13 cellular contexts compared by ENCODE assay signal in genomic region chr15:67196222-67196621, GRCh38. TPM values are rescaled to one million over a fixed set of nuclear protein-coding genes. Genes with fewer than 3 reads are reported as not detected.
A peak's percentile ranks its signal among the peaks of the same experiment; 100 is the strongest.
DNase-seq lines count a peak whose midpoint lies in the region; ATAC-seq and TF ChIP-seq lines count a peak whose summit lies in the region.
"Had no signal": no experiment of that assay in that cellular context is flagged by ENCODE, and none has a peak within 500 bp of the region (broad histone marks: within the 10 kb centered on the region; RNA-seq: fewer than 3 reads in every experiment).

No MANE protein-coding gene starts in this region.

- no peak for TF ChIP-seq CTCF in vagina (IDR thresholded peaks at IDR 0.05)
- no peak for TF ChIP-seq CTCF in tibial nerve (IDR thresholded peaks at IDR 0.05)

- no peak for TF ChIP-seq POLR2A in vagina (IDR thresholded peaks at IDR 0.05)
- no peak for TF ChIP-seq POLR2A in tibial nerve (IDR thresholded peaks at IDR 0.05)

- peak overlapping the region; percentile 1 for H3K27ac Mint-ChIP-seq in stimulated activated naive CD8-positive, alpha-beta T cell treated with anti-CD3 and anti-CD28 coated beads, Interleukin-15, Interleukin-2, amounts not matched to agents 100 ng/mL and 50 ng/mL, for 24 hours
- H3K27ac Mint-ChIP-seq in activated T-helper 1 cell treated with anti-CD3 and anti-CD28 coated beads, Interleukin-12 subunit alpha, Interleukin-12 subunit beta, Interleukin-2, Interleukin-4 antibody, amounts not matched to agents 30 ng/mL and 10 ng/mL and 1 ng/mL, durations not matched to agents 14 hours and 24 hours and 36 hours: peak overlapping the region; percentile 49

- no peak overlapping the region for H2BK12ac ChIP-seq in mesenchymal stem cell (ENCODE audit: low read length in 2 of 2)

- ATAC-seq in stimulated activated naive CD8-positive, alpha-beta T cell treated with anti-CD3 and anti-CD28 coated beads, Interleukin-15, Interleukin-2, amounts not matched to agents 100 U/mL and 50 U/mL, for 24 hours: no peak

- H3K9me3 ChIP-seq in mesenchymal stem cell (ENCODE audit: control insufficient read depth, low read length) (no peaks in the 10 kb centered on the region), vagina (no peaks in the 10 kb centered on the region), tibial nerve (no peaks in the 10 kb centered on the region)
- H3K9me3 ChIP-seq: BLaER1 treated with 17β-estradiol and CSF1 and Interleukin-3, amounts not matched to agents 10 nM and 100 nM; ovary had no signal

- peaks cover 29 to 57% of the 10 kb centered on the region in 2 experiments for H3K36me3 ChIP-seq in mesenchymal stem cell (ENCODE audit: control insufficient read depth in 1 of 2, insufficient read depth in 2 of 2, low read depth in 1 of 2, low read length in 2 of 2)
- H3K36me3 ChIP-seq in vagina: peaks cover 0 to 9% of the 10 kb centered on the region in 2 donors
- peaks cover 0 to 27% (median 0%) of the 10 kb centered on the region in 3 donors for H3K36me3 ChIP-seq in tibial nerve
- H3K36me3 ChIP-seq: ovary had no signal

- no peak for DNase-seq in stimulated activated naive CD8-positive, alpha-beta T cell treated with anti-CD3 and anti-CD28 coated beads, Interleukin-15, Interleukin-2, amounts not matched to agents 100 U/mL and 50 U/mL, for 24 hours
- DNase-seq in activated T-helper 1 cell treated with anti-CD3 and anti-CD28 coated beads, Interleukin-12 subunit alpha, Interleukin-12 subunit beta, Interleukin-2, Interleukin-4 antibody, amounts not matched to agents 30 ng/mL and 10 ng/mL and 1 ng/mL, durations not matched to agents 14 hours and 24 hours and 36 hours (ENCODE audit: low spot score): no peak
- DNase-seq in mesenchymal stem cell (peak; percentile 21), vagina (ENCODE audit: extremely low spot score in 2 of 2) (no peak), hippocampal formation (lab: John Stamatoyannopoulos, UW) (no peak), tibial nerve (ENCODE audit: low spot score in 2 of 2) (no peak)
- DNase-seq in stimulated activated CD4-positive, alpha-beta T cell treated with anti-CD3 and anti-CD28 coated beads, Interleukin-4, amount 100 ng/mL, for 4 hours: no peak
- DNase-seq: DND-41, mesendoderm, NCI-H2171 treated with DMSO at 0.1 percent for 48 hours, ovary had no signal

- H2BK15ac ChIP-seq in mesenchymal stem cell (ENCODE audit: low read depth, poor library complexity, severe bottlenecking): no peak overlapping the region

- intact Hi-C loops in activated T-helper 1 cell treated with anti-CD3 and anti-CD28 coated beads, Interleukin-12 subunit alpha, Interleukin-12 subunit beta, Interleukin-2, Interleukin-4 antibody, amounts not matched to agents 30 ng/mL and 10 ng/mL and 1 ng/mL, durations not matched to agents 14 hours and 24 hours and 36 hours (cut with micrococcal nuclease): no loop called here
- intact Hi-C loops in vagina (cut with DNase I): no loop called here

- H3K9me3 Mint-ChIP-seq in stimulated activated naive CD8-positive, alpha-beta T cell treated with anti-CD3 and anti-CD28 coated beads, Interleukin-15, Interleukin-2, amounts not matched to agents 100 ng/mL and 50 ng/mL, for 24 hours: no peaks in the 10 kb centered on the region
- H3K9me3 Mint-ChIP-seq in activated T-helper 1 cell treated with anti-CD3 and anti-CD28 coated beads, Interleukin-12 subunit alpha, Interleukin-12 subunit beta, Interleukin-2, Interleukin-4 antibody, amounts not matched to agents 30 ng/mL and 10 ng/mL and 1 ng/mL, durations not matched to agents 14 hours and 24 hours and 36 hours: no peaks in the 10 kb centered on the region

- TF ChIP-seq EP300 in tibial nerve (IDR thresholded peaks at IDR 0.05): no peak

- H3K18ac ChIP-seq in mesenchymal stem cell (ENCODE audit: low read depth in 1 of 2, low read length in 2 of 2): no peak overlapping the region

- peak overlapping the region; percentile 70 for H3K9ac ChIP-seq in mesenchymal stem cell (ENCODE audit: low read length)
- H3K9ac ChIP-seq: BLaER1 treated with 17β-estradiol and CSF1 and Interleukin-3, amounts not matched to agents 10 nM and 100 nM had no signal

- H3K27me3 ChIP-seq in mesenchymal stem cell (ENCODE audit: control insufficient read depth in 1 of 2, insufficient read depth in 1 of 2, low read length in 2 of 2) (no peaks in the 10 kb centered on the region), vagina (no peaks in the 10 kb centered on the region), tibial nerve (no peaks in the 10 kb centered on the region)
- H3K27me3 ChIP-seq: BLaER1 treated with 17β-estradiol and CSF1 and Interleukin-3, amounts not matched to agents 10 nM and 100 nM; ovary had no signal

- no peak overlapping the region for H2BK120ac ChIP-seq in mesenchymal stem cell (ENCODE audit: low read depth, low read length)

- H3K79me1 ChIP-seq in mesenchymal stem cell (replicated peaks; ENCODE audit: low read length, poor library complexity, severe bottlenecking): no peaks in the 10 kb centered on the region

- no peak overlapping the region for H3K14ac ChIP-seq in mesenchymal stem cell (ENCODE audit: low read length in 2 of 2)

- H3K4me3 ChIP-seq in mesenchymal stem cell (ENCODE audit: insufficient read depth in 1 of 2, low read depth in 1 of 2, low read length in 2 of 2): no peak overlapping the region
- H3K4me3 ChIP-seq in vagina: no peak overlapping the region
- no peak overlapping the region for H3K4me3 ChIP-seq in tibial nerve
- H3K4me3 ChIP-seq: BLaER1 treated with 17β-estradiol and CSF1 and Interleukin-3, amounts not matched to agents 10 nM and 100 nM; ovary had no signal

- peaks cover 6% of the 10 kb centered on the region for H3K4me1 Mint-ChIP-seq in stimulated activated naive CD8-positive, alpha-beta T cell treated with anti-CD3 and anti-CD28 coated beads, Interleukin-15, Interleukin-2, amounts not matched to agents 100 ng/mL and 50 ng/mL, for 24 hours (ENCODE audit: low read depth)
- peaks cover 41% of the 10 kb centered on the region for H3K4me1 Mint-ChIP-seq in activated T-helper 1 cell treated with anti-CD3 and anti-CD28 coated beads, Interleukin-12 subunit alpha, Interleukin-12 subunit beta, Interleukin-2, Interleukin-4 antibody, amounts not matched to agents 30 ng/mL and 10 ng/mL and 1 ng/mL, durations not matched to agents 14 hours and 24 hours and 36 hours (ENCODE audit: low read depth)

- no peak overlapping the region for H2AK5ac ChIP-seq in mesenchymal stem cell (ENCODE audit: low read length, severe bottlenecking)

- no peak overlapping the region for H3K4me2 ChIP-seq in mesenchymal stem cell (ENCODE audit: low read length, poor library complexity, severe bottlenecking)
- H3K4me2 ChIP-seq: BLaER1 treated with 17β-estradiol and CSF1 and Interleukin-3, amounts not matched to agents 10 nM and 100 nM had no signal

- peak overlapping the region in 1 of 2 experiments; percentile 13 for H3K4ac ChIP-seq in mesenchymal stem cell (ENCODE audit: low read depth in 1 of 2, low read length in 2 of 2)

- peaks cover 3% of the 10 kb centered on the region for H3K4me1 ChIP-seq in mesenchymal stem cell (ENCODE audit: control insufficient read depth, insufficient read depth, low read depth, low read length)
- peaks cover 46% of the 10 kb centered on the region for H3K4me1 ChIP-seq in vagina
- H3K4me1 ChIP-seq in tibial nerve: peaks cover 0 to 44% (median 8%) of the 10 kb centered on the region in 4 donors

- no peaks in the 10 kb centered on the region for H3K27me3 Mint-ChIP-seq in stimulated activated naive CD8-positive, alpha-beta T cell treated with anti-CD3 and anti-CD28 coated beads, Interleukin-15, Interleukin-2, amounts not matched to agents 100 ng/mL and 50 ng/mL, for 24 hours
- no peaks in the 10 kb centered on the region for H3K27me3 Mint-ChIP-seq in activated T-helper 1 cell treated with anti-CD3 and anti-CD28 coated beads, Interleukin-12 subunit alpha, Interleukin-12 subunit beta, Interleukin-2, Interleukin-4 antibody, amounts not matched to agents 30 ng/mL and 10 ng/mL and 1 ng/mL, durations not matched to agents 14 hours and 24 hours and 36 hours (ENCODE audit: insufficient read depth)

- no peak overlapping the region for H2BK5ac ChIP-seq in mesenchymal stem cell (ENCODE audit: low read depth, low read length, poor library complexity, severe bottlenecking)

- no peak overlapping the region for H3K4me3 Mint-ChIP-seq in stimulated activated naive CD8-positive, alpha-beta T cell treated with anti-CD3 and anti-CD28 coated beads, Interleukin-15, Interleukin-2, amounts not matched to agents 100 ng/mL and 50 ng/mL, for 24 hours
- no peak overlapping the region for H3K4me3 Mint-ChIP-seq in activated T-helper 1 cell treated with anti-CD3 and anti-CD28 coated beads, Interleukin-12 subunit alpha, Interleukin-12 subunit beta, Interleukin-2, Interleukin-4 antibody, amounts not matched to agents 30 ng/mL and 10 ng/mL and 1 ng/mL, durations not matched to agents 14 hours and 24 hours and 36 hours

- H2AFZ ChIP-seq in mesenchymal stem cell (ENCODE audit: low read depth, low read length): no peak overlapping the region

- H4K8ac ChIP-seq in mesenchymal stem cell (ENCODE audit: low read length): no peak overlapping the region

- H3K36me3 Mint-ChIP-seq in stimulated activated naive CD8-positive, alpha-beta T cell treated with anti-CD3 and anti-CD28 coated beads, Interleukin-15, Interleukin-2, amounts not matched to agents 100 ng/mL and 50 ng/mL, for 24 hours (ENCODE audit: low read depth): peaks cover 52% of the 10 kb centered on the region
- H3K36me3 Mint-ChIP-seq in activated T-helper 1 cell treated with anti-CD3 and anti-CD28 coated beads, Interleukin-12 subunit alpha, Interleukin-12 subunit beta, Interleukin-2, Interleukin-4 antibody, amounts not matched to agents 30 ng/mL and 10 ng/mL and 1 ng/mL, durations not matched to agents 14 hours and 24 hours and 36 hours (ENCODE audit: low read depth): peaks cover 64% of the 10 kb centered on the region

- WGBS in mesenchymal stem cell: 94% methylated on average over 5 of the region's 6 CpGs
- 78 to 89% methylated on average over 6 of the region's 6 CpGs for WGBS in tibial nerve, 2 donors

- H4K91ac ChIP-seq in mesenchymal stem cell (ENCODE audit: low read length): no peak overlapping the region

- H3K23ac ChIP-seq in mesenchymal stem cell (ENCODE audit: low read length in 2 of 2): no peak overlapping the region

- H3K27ac ChIP-seq in mesenchymal stem cell (ENCODE audit: low read length, poor library complexity, severe bottlenecking) (no peak overlapping the region), vagina (peak overlapping the region; percentile 66), tibial nerve (peak overlapping the region in 2 of 4 donors; percentile 70 to 77)
- H3K27ac ChIP-seq: ovary had no signal

RNA-seq across cellular contexts. Expression of gene AAGAB, which starts 58.2 kb away (rescaled TPM):
- total RNA-seq in activated T-helper 1 cell treated with anti-CD3 and anti-CD28 coated beads, Interleukin-12 subunit alpha, Interleukin-12 subunit beta, Interleukin-2, Interleukin-4 antibody, amounts not matched to agents 30 ng/mL and 10 ng/mL and 1 ng/mL, durations not matched to agents 14 hours and 24 hours and 36 hours: 41.7 and 44.0 TPM in 2 replicates
- 24.1 TPM for polyA plus RNA-seq in mesenchymal stem cell (2013, experiment 1 of 2)
- 25.7 TPM for polyA plus RNA-seq in mesenchymal stem cell (2013, experiment 2 of 2)
- 41.0 TPM for total RNA-seq in vagina
- total RNA-seq in tibial nerve: 10 to 100 TPM; 11.4 to 35.1 (median 18.0) TPM

RNA-seq across cellular contexts. Expression of gene IQCH, which starts 58.4 kb away (rescaled TPM):
- total RNA-seq in activated T-helper 1 cell treated with anti-CD3 and anti-CD28 coated beads, Interleukin-12 subunit alpha, Interleukin-12 subunit beta, Interleukin-2, Interleukin-4 antibody, amounts not matched to agents 30 ng/mL and 10 ng/mL and 1 ng/mL, durations not matched to agents 14 hours and 24 hours and 36 hours: 0.88 and 1.2 TPM in 2 replicates
- polyA plus RNA-seq in mesenchymal stem cell (2013, experiment 1 of 2): 0.76 TPM
- 0.84 TPM for polyA plus RNA-seq in mesenchymal stem cell (2013, experiment 2 of 2)
- total RNA-seq in vagina: 1.5 TPM
- total RNA-seq in tibial nerve: 1 to 10 TPM in 2 of 4 donors, under 1 TPM in 2; 0.66 to 3.0 (median 2.0) TPM
